ENCODE assay signal across 21 cellular contexts in the genomic region with DNA sequence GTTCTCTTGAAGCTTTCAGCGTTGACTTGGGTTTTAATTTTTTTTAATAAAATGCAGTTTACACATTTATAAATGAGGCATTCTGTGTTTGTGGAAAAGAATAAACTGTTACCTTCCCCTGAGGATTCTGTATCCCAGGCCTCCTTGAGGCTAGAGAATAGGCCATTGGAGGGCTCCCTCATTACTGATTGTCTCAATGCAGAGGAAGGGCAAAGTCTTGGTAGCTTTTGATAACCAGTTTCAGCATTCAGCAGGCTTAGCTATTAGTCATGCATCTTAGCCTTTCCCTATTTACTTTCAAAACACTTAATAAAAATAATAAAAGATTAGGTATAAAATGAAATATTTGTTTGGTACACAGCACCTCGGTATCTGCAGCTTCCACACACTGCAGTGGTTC. TPM values are rescaled to one million over a fixed set of nuclear protein-coding genes. Genes with fewer than 3 reads are reported as not detected.
DNase-seq lines count a peak whose midpoint lies in the region; ATAC-seq, FAIRE-seq and TF ChIP-seq lines count a peak whose summit lies in the region.
"Had no signal": no experiment of that assay in that cellular context is flagged by ENCODE, and none has a peak within 500 bp of the region (broad histone marks: within the 10 kb centered on the region; RNA-seq: fewer than 3 reads in every experiment).

No MANE protein-coding gene starts in this region.

- H3K36me3 Mint-ChIP-seq in neural crest cell (ENCODE audit: low read depth) = peaks cover 4% of the 10 kb centered on the region
- peaks cover 8% of the 10 kb centered on the region for H3K36me3 Mint-ChIP-seq in chondrocyte (ENCODE audit: low read depth)
- H3K36me3 Mint-ChIP-seq in effector memory CD8-positive, alpha-beta T cell (ENCODE audit: insufficient read depth) = peaks cover 5% of the 10 kb centered on the region

- peak; percentile 8 for DNase-seq in astrocyte of the hippocampus (ENCODE audit: low read depth, low spot score)
- DNase-seq in neural crest cell (ENCODE audit: low read depth, low spot score) = no peak
- DNase-seq in small intestine = peak; percentile 77
- DNase-seq in NCI-H1436 treated with DMSO at 0.1 percent for 48 hours (lab: John Stamatoyannopoulos, UW) = no peak
- DNase-seq in chondrocyte (ENCODE audit: low spot score) = no peak
- DNase-seq in colonic mucosa = no peak
- no peak for DNase-seq in effector memory CD8-positive, alpha-beta T cell
- DNase-seq: ACHN; BE2C; C1 segment of cervical spinal cord; Caco-2; CD4-positive, CD25-positive, alpha-beta regulatory T cell; GM23248; HCEC 1CT; IMR-90 had no signal

- H3K4me3 Mint-ChIP-seq in neural crest cell = peak overlapping the region; percentile 68
- H3K4me3 Mint-ChIP-seq in chondrocyte (ENCODE audit: unreplicated experiment) = no peak overlapping the region
- no peak overlapping the region for H3K4me3 Mint-ChIP-seq in effector memory CD8-positive, alpha-beta T cell
- H3K4me3 Mint-ChIP-seq: CD4-positive, CD25-positive, alpha-beta regulatory T cell had no signal

- ATAC-seq in effector memory CD8-positive, alpha-beta T cell (replicated peaks) = no peak

- WGBS in ectodermal cell, 2 experiments = 78 to 79% methylated on average over 1 of the region's 2 CpGs
- WGBS in small intestine, 3 donors = 43 to 72% (median 64%) methylated on average over 2 of the region's 2 CpGs

- H3K27me3 ChIP-seq in ectodermal cell (ENCODE audit: control insufficient read depth, insufficient read depth, low read length, poor library complexity, severe bottlenecking) (no peaks in the 10 kb centered on the region), small intestine (ENCODE audit: control insufficient read depth in 2 of 2, insufficient read depth in 2 of 2, low read length in 2 of 2) (no peaks in the 10 kb centered on the region), colonic mucosa (no peaks in the 10 kb centered on the region)
- H3K27me3 ChIP-seq: BE2C had no signal

- H3K4me1 Mint-ChIP-seq in neural crest cell (peaks cover 34% of the 10 kb centered on the region), chondrocyte (ENCODE audit: low read depth) (no peaks in the 10 kb centered on the region)
- H3K4me1 Mint-ChIP-seq in effector memory CD8-positive, alpha-beta T cell (ENCODE audit: low read depth in 2 of 2) = no peaks in the 10 kb centered on the region
- H3K4me1 Mint-ChIP-seq: CD4-positive, CD25-positive, alpha-beta regulatory T cell had no signal

- H3K36me3 ChIP-seq in ectodermal cell (ENCODE audit: control insufficient read depth, insufficient read depth, low read length) = no peaks in the 10 kb centered on the region
- no peaks in the 10 kb centered on the region for H3K36me3 ChIP-seq in small intestine (ENCODE audit: control insufficient read depth in 2 of 2, insufficient read depth in 2 of 2, low read length in 2 of 2)
- H3K36me3 ChIP-seq in colonic mucosa = peaks cover 4% of the 10 kb centered on the region
- H3K36me3 ChIP-seq: BE2C had no signal

- no peak for TF ChIP-seq CTCF in neural crest cell (conservative IDR thresholded peaks at IDR 0.05)
- TF ChIP-seq CTCF in chondrocyte (IDR thresholded peaks at IDR 0.05) = no peak
- TF ChIP-seq CTCF in colonic mucosa (IDR thresholded peaks at IDR 0.05) = no peak

- H3K9ac ChIP-seq in colonic mucosa (ENCODE audit: low read depth in 2 of 2, low read length in 2 of 2) = no peak overlapping the region
- H3K9ac ChIP-seq: GM23248 had no signal

- H3K27ac ChIP-seq in ectodermal cell (ENCODE audit: insufficient read depth, low read depth, low read length, poor library complexity, severe bottlenecking) (peak overlapping the region; percentile 66), small intestine (ENCODE audit: low read depth in 1 of 2, low read length in 1 of 2) (no peak overlapping the region), colonic mucosa (no peak overlapping the region)
- H3K27ac ChIP-seq: GM23248, HL-60 had no signal

- H3K9me3 ChIP-seq in ectodermal cell (ENCODE audit: control insufficient read depth, low read length) (no peaks in the 10 kb centered on the region), small intestine (ENCODE audit: control insufficient read depth, low read depth) (no peaks in the 10 kb centered on the region), colonic mucosa (no peaks in the 10 kb centered on the region)
- H3K9me3 ChIP-seq: BE2C, Caco-2 had no signal

- H3K27ac Mint-ChIP-seq in neural crest cell (ENCODE audit: unreplicated experiment) (no peak overlapping the region), chondrocyte (ENCODE audit: unreplicated experiment) (no peak overlapping the region)
- H3K27ac Mint-ChIP-seq in effector memory CD8-positive, alpha-beta T cell = no peak overlapping the region
- H3K27ac Mint-ChIP-seq: CD4-positive, CD25-positive, alpha-beta regulatory T cell had no signal

- H3K4me3 ChIP-seq in ectodermal cell (ENCODE audit: insufficient read depth, low read depth, low read length) (no peak overlapping the region), small intestine (ENCODE audit: low read depth in 1 of 2, low read length in 2 of 2) (no peak overlapping the region), colonic mucosa (no peak overlapping the region)
- H3K4me3 ChIP-seq: GM23248 had no signal

- H3K9me3 Mint-ChIP-seq in neural crest cell (no peaks in the 10 kb centered on the region), chondrocyte (ENCODE audit: low read depth) (no peaks in the 10 kb centered on the region)
- no peaks in the 10 kb centered on the region for H3K9me3 Mint-ChIP-seq in effector memory CD8-positive, alpha-beta T cell
- H3K9me3 Mint-ChIP-seq: CD4-positive, CD25-positive, alpha-beta regulatory T cell had no signal

- H3K27me3 Mint-ChIP-seq in neural crest cell (ENCODE audit: low read depth) (no peaks in the 10 kb centered on the region), chondrocyte (ENCODE audit: low read depth) (no peaks in the 10 kb centered on the region)
- no peaks in the 10 kb centered on the region for H3K27me3 Mint-ChIP-seq in effector memory CD8-positive, alpha-beta T cell
- H3K27me3 Mint-ChIP-seq: CD4-positive, CD25-positive, alpha-beta regulatory T cell had no signal

- FAIRE-seq in small intestine (lab: Jason Lieb, UNC) = no peak
- FAIRE-seq: D721Med, GM12891, GM19239, H54 had no signal

- H3K4me1 ChIP-seq in ectodermal cell (ENCODE audit: control insufficient read depth, insufficient read depth, low read length) (peaks cover 15% of the 10 kb centered on the region), small intestine (ENCODE audit: control insufficient read depth in 2 of 2, insufficient read depth in 1 of 2, low read depth in 1 of 2, low read length in 1 of 2) (no peaks in the 10 kb centered on the region), colonic mucosa (no peaks in the 10 kb centered on the region)
- H3K4me1 ChIP-seq: BE2C, Caco-2 had no signal

- intact Hi-C loops in colonic mucosa (cut with DNase I) = no loop called here

RNA-seq across cellular contexts. Expression of gene OTX1, which starts 58.1 kb away (rescaled TPM):
- polyA plus RNA-seq in ectodermal cell (2013, experiment 1 of 4) = 72.8 TPM
- 117 TPM for polyA plus RNA-seq in ectodermal cell (2013, experiment 2 of 4)
- 62.0 TPM for polyA plus RNA-seq in ectodermal cell (2013, experiment 3 of 4)
- polyA plus RNA-seq in ectodermal cell (2013, experiment 4 of 4) = 82.8 TPM
- 12.4 and 15.1 TPM in 2 replicates for total RNA-seq in neural crest cell
- polyA plus RNA-seq in small intestine = not detected
- 0.10 to 0.53 TPM in 2 of 3 replicates, not detected in the other for total RNA-seq in chondrocyte
- not detected for total RNA-seq in colonic mucosa
- total RNA-seq: CD4-positive, CD25-positive, alpha-beta regulatory T cell; GM23248; IMR-90 had no signal
- polyA plus RNA-seq: CD4-positive, CD25-positive, alpha-beta regulatory T cell; GM23248 had no signal

Comparison
In these comparisons a context has a peak if more than half of its experiments do, and no peak if none do; other contexts are left out.
1. DNase-seq: peak in astrocyte of the hippocampus (single experiment) and small intestine (single experiment); none in neural crest cell (single experiment), NCI-H1436 treated with DMSO at 0.1 percent for 48 hours (single experiment), chondrocyte (single experiment), colonic mucosa (single experiment) and effector memory CD8-positive, alpha-beta T cell (0 of 3).